ENCODE assay signal across 9 cellular contexts in the genomic region with DNA sequence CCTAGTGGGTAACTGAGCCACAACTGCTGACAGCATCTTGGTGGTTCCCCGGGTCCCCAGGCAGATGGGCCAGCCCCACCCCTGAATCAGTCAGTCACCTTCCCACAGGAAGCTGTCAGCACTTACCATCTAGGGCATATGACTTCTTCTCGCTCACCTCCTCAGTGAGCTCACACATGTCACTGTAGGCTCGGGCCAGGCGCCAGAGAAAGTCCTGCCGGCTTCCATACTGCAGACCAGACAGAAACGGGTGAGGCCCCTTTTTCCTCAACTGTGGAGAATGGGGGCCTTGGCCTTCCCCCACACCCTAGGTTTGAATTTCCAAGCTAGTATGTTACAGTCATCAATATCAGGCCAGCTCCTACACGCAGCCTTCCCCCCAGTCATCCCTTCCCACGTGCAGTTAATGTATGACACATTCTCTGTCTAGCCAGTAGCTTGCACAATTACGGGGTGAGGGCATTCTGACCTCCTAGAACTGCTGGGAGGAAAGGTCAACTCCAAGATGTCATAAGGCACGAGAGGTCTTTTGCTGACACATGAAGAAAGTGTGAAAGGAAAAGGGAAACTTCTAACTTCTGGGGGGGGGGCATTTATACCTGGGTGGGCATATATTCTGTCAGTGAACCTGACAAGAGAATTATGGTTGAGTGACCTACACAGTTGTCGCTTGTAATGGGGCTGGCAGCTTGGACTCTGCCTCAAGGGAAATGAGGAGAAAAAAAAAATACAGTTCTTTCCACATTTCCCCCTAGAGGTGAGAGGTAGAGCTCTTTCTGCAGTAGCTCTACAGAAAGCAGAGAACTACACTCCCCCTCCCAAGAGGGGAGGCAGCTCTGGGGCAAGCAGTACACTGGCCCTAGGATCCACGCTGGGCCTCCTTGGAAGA. TPM values are rescaled to one million over a fixed set of nuclear protein-coding genes. Genes with fewer than 3 reads are reported as not detected.
DNase-seq lines count a peak whose midpoint lies in the region; ATAC-seq and TF ChIP-seq lines count a peak whose summit lies in the region.
"Had no signal": no experiment of that assay in that cellular context is flagged by ENCODE, and none has a peak within 500 bp of the region (broad histone marks: within the 10 kb centered on the region; RNA-seq: fewer than 3 reads in every experiment).

No MANE protein-coding gene starts in this region.

- no peak overlapping the region for H3K4ac ChIP-seq in H9 (ENCODE audit: low read depth, low read length)

- H3K36me3 Mint-ChIP-seq in H9 (ENCODE audit: insufficient read depth in 1 of 3, low read depth in 3 of 3), result peaks cover 5 to 31% (median 17%) of the 10 kb centered on the region in 3 experiments; a peak in 5 of 7 replicates

- no peak overlapping the region for H3K4me2 ChIP-seq in H9 (ENCODE audit: insufficient read depth, insufficient read length, low read length)
- peak overlapping the region; percentile 21 for H3K4me2 ChIP-seq in skeletal muscle satellite cell (ENCODE audit: low read length)

- H3K27me3 ChIP-seq in H9 (ENCODE audit: insufficient read depth, low read length) (no peaks in the 10 kb centered on the region), skeletal muscle satellite cell (ENCODE audit: control insufficient read depth, insufficient read depth, low read length) (no peaks in the 10 kb centered on the region)
- H3K27me3 ChIP-seq: SJSA1 had no signal

- no peak overlapping the region for H4K91ac ChIP-seq in H9 (ENCODE audit: insufficient read length, low read depth, low read length)

- H3K27ac ChIP-seq in H9 (ENCODE audit: insufficient read length, low read depth, low read length), result no peak overlapping the region
- H3K27ac ChIP-seq: SJSA1 had no signal

- H3K79me1 ChIP-seq in H9 (ENCODE audit: insufficient read depth, low read depth, low read length, poor library complexity, severe bottlenecking), result no peaks in the 10 kb centered on the region

- WGBS in H9 (ENCODE audit: extremely low coverage, insufficient read length, low lambda C conversion rate), result no CpG with 5 or more reads among the region's 12 CpGs

- no peaks in the 10 kb centered on the region for H3K79me2 ChIP-seq in H9 (ENCODE audit: insufficient read depth, low read length)

- H3K4me1 ChIP-seq in H9 (ENCODE audit: insufficient read depth, low read length) (peaks cover 7% of the 10 kb centered on the region; the same call in 1 of the 2 replicates), skeletal muscle satellite cell (ENCODE audit: control insufficient read depth, insufficient read depth, low read length) (peaks cover 20% of the 10 kb centered on the region)
- H3K4me1 ChIP-seq: SJSA1 had no signal

- H2BK15ac ChIP-seq in H9 (ENCODE audit: low read depth, low read length), result no peak overlapping the region

- H4K5ac ChIP-seq in H9 (ENCODE audit: insufficient read length, low read depth, low read length), result no peak overlapping the region

- H3K4me3 Mint-ChIP-seq in H9, result no peak overlapping the region

- no peak overlapping the region for H4K8ac ChIP-seq in H9 (replicated peaks; ENCODE audit: insufficient read length, low read depth, low read length)

- H2AFZ ChIP-seq in H9 (ENCODE audit: low read length), result no peak overlapping the region

- peak overlapping the region; percentile 37 to 89 (median 66); a peak in 5 of 7 replicates for H3K27ac Mint-ChIP-seq in H9

- no peaks in the 10 kb centered on the region for H3K23me2 ChIP-seq in H9 (ENCODE audit: insufficient read length, low read depth, low read length, poor library complexity, severe bottlenecking)

- H3K9me3 ChIP-seq in H9 (ENCODE audit: control insufficient read depth, low read depth, low read length), result no peaks in the 10 kb centered on the region
- no peaks in the 10 kb centered on the region for H3K9me3 ChIP-seq in skeletal muscle satellite cell (replicated peaks; ENCODE audit: low read length)
- H3K9me3 ChIP-seq: SJSA1 had no signal

- DNase-seq in H9 (no peak), T-helper 22 cell (ENCODE audit: low read depth) (peak; percentile 63), GM19238 (ENCODE audit: insufficient read length, low spot score) (no peak), posterior vena cava (ENCODE audit: low spot score) (no peak), GM10248 (ENCODE audit: extremely low spot score) (no peak)
- peak; percentile 47 for DNase-seq in effector CD4-positive, alpha-beta T cell

- H2BK20ac ChIP-seq in H9 (ENCODE audit: low read depth, low read length, poor library complexity, severe bottlenecking), result no peak overlapping the region

- no peaks in the 10 kb centered on the region for H3K9me3 Mint-ChIP-seq in H9

- ATAC-seq in GM18505 (IDR thresholded peaks at IDR 0.05; ENCODE audit: unreplicated experiment), result no peak

- intact Hi-C loops in posterior vena cava (cut with DNase I), result no loop called here

- TF ChIP-seq CTCF in H9 (conservative IDR thresholded peaks at IDR 0.05), result peak; percentile 44; the same call in 2 of the 3 replicates
- no peak for TF ChIP-seq CTCF in GM10248 (IDR thresholded peaks at IDR 0.05; ENCODE audit: control extremely low read depth, extremely low read depth, low read depth, missing control alignments)

- no peak overlapping the region for H3K4me3 ChIP-seq in skeletal muscle satellite cell (ENCODE audit: low read length)
- H3K4me3 ChIP-seq: SJSA1 had no signal

- POLR2A ChIA-PET in GM10248 (lab: Yijun Ruan, JAX), result no interaction called here

- no peak overlapping the region for H3K18ac ChIP-seq in H9 (ENCODE audit: insufficient read length, low read depth, low read length)

- CTCF ChIA-PET in GM10248 (lab: Yijun Ruan, JAX), result interaction anchor here (1.0 to 4.9 kb wide), 8 partner anchors 9 to 114 kb away, joined by 3 to 32 read pairs (median 4); partner anchors contain the start of gene GCHFR

- H2AK5ac ChIP-seq in H9 (ENCODE audit: insufficient read length, low read length), result no peak overlapping the region

- peaks cover 51% of the 10 kb centered on the region for H3K36me3 ChIP-seq in skeletal muscle satellite cell (ENCODE audit: insufficient read depth, low read length)

- H2BK5ac ChIP-seq in H9 (ENCODE audit: insufficient read length, low read length), result no peak overlapping the region

- no peak for TF ChIP-seq POLR2A in GM18505 (IDR thresholded peaks at IDR 0.05; ENCODE audit: borderline replicate concordance, extremely low read depth, insufficient read depth, insufficient read length)

- no peak overlapping the region for H3K23ac ChIP-seq in H9 (ENCODE audit: insufficient read length, low read depth, low read length)

- no peaks in the 10 kb centered on the region for H3K27me3 Mint-ChIP-seq in H9 (ENCODE audit: low read depth)

- H3K4me1 Mint-ChIP-seq in H9, result peaks cover 24 to 30% of the 10 kb centered on the region in 2 experiments

- no peak overlapping the region for H2BK12ac ChIP-seq in H9 (ENCODE audit: insufficient read length, low read depth, low read length)

- H3K9ac ChIP-seq in H9 (ENCODE audit: extremely low read depth, insufficient read length, low read length), result no peak overlapping the region
- H3K9ac ChIP-seq in skeletal muscle satellite cell (ENCODE audit: low read depth, low read length), result no peak overlapping the region

- no peak overlapping the region for H3T11ph ChIP-seq in H9 (ENCODE audit: low read length)

- no peak overlapping the region for H3K56ac ChIP-seq in H9 (ENCODE audit: insufficient read length, low read depth, low read length)

- no peak overlapping the region for H3K14ac ChIP-seq in H9 (ENCODE audit: insufficient read depth, low read length)

- H2BK120ac ChIP-seq in H9 (ENCODE audit: low read depth, low read length, poor library complexity, severe bottlenecking), result no peak overlapping the region

- no peaks in the 10 kb centered on the region for H4K20me1 ChIP-seq in H9 (ENCODE audit: control insufficient read depth, insufficient read depth, insufficient read length)

RNA-seq across cellular contexts. Expression of gene RMDN3, which starts 10.9 kb away (rescaled TPM):
- total RNA-seq in H9 (2021) (24.9 and 28.3 TPM in 2 replicates), posterior vena cava (10 to 100 TPM; 22.3 to 23.6 TPM)
- 15.0 and 19.0 TPM in 2 replicates for total RNA-seq in skeletal muscle satellite cell (2012; rRNA removed)

RNA-seq across cellular contexts. Expression of gene GCHFR, which starts 19.7 kb away (rescaled TPM):
- total RNA-seq in H9 (2021) (33.0 and 37.0 TPM in 2 replicates), posterior vena cava (1 to 10 TPM; 7.1 to 8.9 TPM)
- total RNA-seq in skeletal muscle satellite cell (2012; rRNA removed), result 0.22 and 0.25 TPM in 2 replicates

RNA-seq across cellular contexts. Expression of gene C15orf62, which starts 25.6 kb away (rescaled TPM):
- total RNA-seq in H9 (2021) (0.44 and 0.70 TPM in 2 replicates), posterior vena cava (under 1 TPM; 0.10 to 0.28 TPM)
- total RNA-seq in skeletal muscle satellite cell (2012; rRNA removed), result not detected in 2 replicates

RNA-seq across cellular contexts. Expression of gene RAD51, which starts 49.2 kb away (rescaled TPM):
- total RNA-seq in H9 (2021), result 39.2 and 44.8 TPM in 2 replicates
- 3.8 and 4.4 TPM in 2 replicates for total RNA-seq in skeletal muscle satellite cell (2012; rRNA removed)
- total RNA-seq in posterior vena cava, result 1 to 10 TPM in 1 of 2 donors, under 1 TPM in 1; 0.52 to 1.0 TPM

Comparison
In these comparisons a context has a peak if more than half of its experiments do, and no peak if none do; other contexts are left out.
1. DNase-seq: peak in T-helper 22 cell (single experiment) and effector CD4-positive, alpha-beta T cell (single experiment); none in H9 (single experiment), GM19238 (single experiment), posterior vena cava (single experiment) and GM10248 (single experiment).